6 cellular contexts compared by ENCODE assay signal in the genomic region with DNA sequence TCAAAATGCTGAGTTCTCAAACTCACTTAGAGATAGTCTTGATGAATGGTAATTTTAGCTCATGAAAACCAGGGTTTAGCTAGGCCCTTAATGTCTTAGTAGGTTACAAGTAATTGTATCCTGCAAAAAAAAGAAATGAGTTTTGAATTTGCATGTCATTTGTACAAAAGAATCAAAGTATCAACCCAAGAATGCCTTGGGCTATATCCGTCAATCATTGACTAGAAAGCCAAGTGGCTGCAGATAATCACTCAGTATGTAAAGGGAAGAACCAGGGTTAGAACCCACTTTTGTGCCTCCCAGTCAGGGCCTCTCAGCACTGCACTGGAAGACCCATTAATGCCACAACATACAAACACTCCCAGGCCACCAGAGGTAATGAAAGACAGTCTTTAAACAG.
"Had no signal": no experiment of that assay in that cellular context is flagged by ENCODE, and none has a peak within 500 bp of the region (broad histone marks: within the 10 kb centered on the region; RNA-seq: fewer than 3 reads in every experiment).

No MANE protein-coding gene starts in this region.

- DNase-seq: H7, HCEC 1CT, IMR-90, KG1 had no signal

- H3K4me2 ChIP-seq: GM23338 had no signal

- H3K4me3 ChIP-seq: GM23338, K562 had no signal

- H2AFZ ChIP-seq: GM23338 had no signal

- ATAC-seq: GM23338, K562 had no signal
